Comparison of ENCODE assay signal across 20 cellular contexts in the genomic region with DNA sequence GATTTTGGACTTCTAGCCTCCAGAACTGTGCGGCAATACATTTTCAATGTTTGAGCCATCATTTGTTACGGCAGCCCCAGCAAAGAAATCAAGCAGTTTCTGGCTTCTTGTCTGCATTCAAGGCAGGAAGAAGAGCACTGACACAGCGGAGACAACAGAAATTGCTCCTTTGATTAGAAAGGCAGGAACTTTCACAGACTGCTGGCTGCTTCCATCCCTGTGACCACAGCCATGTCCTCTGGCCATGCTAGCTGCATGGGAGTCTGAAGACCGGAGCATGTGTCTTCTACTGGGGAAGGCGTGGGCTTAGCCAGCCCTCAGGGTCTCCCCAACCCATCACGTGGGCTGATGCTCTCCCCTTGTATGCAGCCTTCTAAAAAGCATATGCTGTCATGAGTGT. TPM values are rescaled to one million over a fixed set of nuclear protein-coding genes. Genes with fewer than 3 reads are reported as not detected.
A peak's percentile ranks its signal among the peaks of the same experiment; 100 is the strongest.
DNase-seq lines count a peak whose midpoint lies in the region; ATAC-seq and TF ChIP-seq lines count a peak whose summit lies in the region.
"Had no signal": no experiment of that assay in that cellular context is flagged by ENCODE, and none has a peak within 500 bp of the region (broad histone marks: within the 10 kb centered on the region; RNA-seq: fewer than 3 reads in every experiment).

No MANE protein-coding gene starts in this region.

- H3K9me3 ChIP-seq in Loucy (ENCODE audit: insufficient read depth, low read depth, low read length): no peaks in the 10 kb centered on the region
- H3K9me3 ChIP-seq in gastrocnemius medialis: no peaks in the 10 kb centered on the region
- H3K9me3 ChIP-seq: Caco-2 had no signal

- no peaks in the 10 kb centered on the region; the same call in 1 of the 2 replicates for H3F3A ChIP-seq in Loucy (ENCODE audit: low read depth)

- H3K4me1 ChIP-seq in Loucy (ENCODE audit: insufficient read depth, low read length, poor library complexity, severe bottlenecking) (peaks cover 38% of the 10 kb centered on the region), gastrocnemius medialis (peaks cover 24 to 28% of the 10 kb centered on the region in 2 donors)
- H3K4me1 ChIP-seq: Caco-2 had no signal

- H3K36me3 ChIP-seq in Loucy (ENCODE audit: insufficient read depth, low read length) (no peaks in the 10 kb centered on the region), gastrocnemius medialis (peaks cover 0 to 42% of the 10 kb centered on the region in 2 donors)

- peak overlapping the region; percentile 15 for H3K4me2 ChIP-seq in Loucy (ENCODE audit: low read depth, low read length, poor library complexity, severe bottlenecking)

- H3K27ac Mint-ChIP-seq in CD14-positive monocyte: peak overlapping the region in 6 of 7 donors; percentile 57 to 87 (median 70)
- H3K27ac Mint-ChIP-seq: CD8-positive, alpha-beta T cell had no signal

- H4K20me1 ChIP-seq in Loucy (ENCODE audit: insufficient read depth, low read length, poor library complexity, severe bottlenecking): no peaks in the 10 kb centered on the region

- H3K27me3 ChIP-seq in Loucy (ENCODE audit: insufficient read depth, low read length, poor library complexity, severe bottlenecking): no peaks in the 10 kb centered on the region
- H3K27me3 ChIP-seq in gastrocnemius medialis: no peaks in the 10 kb centered on the region

- H3K9ac ChIP-seq in Loucy (ENCODE audit: low read depth, low read length, poor library complexity, severe bottlenecking): peak overlapping the region; percentile 38
- H3K9ac ChIP-seq: GM23248 had no signal

- no peaks in the 10 kb centered on the region for H3K79me2 ChIP-seq in Loucy (ENCODE audit: insufficient read depth, low read length)

- in situ Hi-C loops in gastrocnemius medialis (cut with MboI; ENCODE audit: low sequenced_read_pairs in 4 of 4): no loop called here

- no peak for TF ChIP-seq CTCF in CD14-positive monocyte (IDR thresholded peaks at IDR 0.05)
- no peak for TF ChIP-seq CTCF in Loucy (conservative IDR thresholded peaks at IDR 0.05; ENCODE audit: low read length)
- no peak for TF ChIP-seq CTCF in gastrocnemius medialis (IDR thresholded peaks at IDR 0.05 in 4 of 5, conservative IDR thresholded peaks at IDR 0.05 in 1 of 5)

- H3K9me2 ChIP-seq in Loucy (replicated peaks; ENCODE audit: low read depth, low read length): no peaks in the 10 kb centered on the region

- H3K9me3 Mint-ChIP-seq in CD14-positive monocyte: no peaks in the 10 kb centered on the region
- H3K9me3 Mint-ChIP-seq: CD4-positive, CD25-positive, alpha-beta regulatory T cell; CD8-positive, alpha-beta T cell had no signal

- peak overlapping the region; percentile 22; the same call in 1 of the 2 replicates for H2AFZ ChIP-seq in Loucy (ENCODE audit: low read length)
- H2AFZ ChIP-seq: GM23248 had no signal

- no peak overlapping the region for H3K4me3 ChIP-seq in Loucy (ENCODE audit: low read length, poor library complexity, severe bottlenecking)
- no peak overlapping the region for H3K4me3 ChIP-seq in gastrocnemius medialis
- H3K4me3 ChIP-seq: GM23248 had no signal

- H3K36me3 Mint-ChIP-seq in CD14-positive monocyte: no peaks in the 10 kb centered on the region
- H3K36me3 Mint-ChIP-seq: CD4-positive, CD25-positive, alpha-beta regulatory T cell; CD8-positive, alpha-beta T cell had no signal

- H3K4me3 Mint-ChIP-seq in CD14-positive monocyte: no peak overlapping the region
- H3K4me3 Mint-ChIP-seq: CD4-positive, CD25-positive, alpha-beta regulatory T cell; CD8-positive, alpha-beta T cell had no signal

- H3K4me1 Mint-ChIP-seq in CD14-positive monocyte: peaks cover 53% of the 10 kb centered on the region
- H3K4me1 Mint-ChIP-seq: CD4-positive, CD25-positive, alpha-beta regulatory T cell had no signal

- ATAC-seq in gastrocnemius medialis (no peak), GM21723 (IDR thresholded peaks at IDR 0.05; ENCODE audit: unreplicated experiment) (no peak)
- ATAC-seq: CD8-positive, alpha-beta T cell had no signal

- TF ChIP-seq POLR2A in gastrocnemius medialis (IDR thresholded peaks at IDR 0.05): no peak

- intact Hi-C loops in CD14-positive monocyte (cut with micrococcal nuclease) (loop anchor here (10.0 kb wide), 2 partner anchors 47 to 143 kb away; no protein-coding TSS in a partner anchor), gastrocnemius medialis (cut with DNase I; ENCODE audit: low total_unique reads) (no loop called here)

- H3K27ac ChIP-seq in gastrocnemius medialis: peak overlapping the region; percentile 35 to 95 (median 47)
- H3K27ac ChIP-seq: GM23248 had no signal

- peak; percentile 45 for DNase-seq in CD14-positive monocyte (ENCODE audit: low spot score)
- DNase-seq in mesenteric fat pad (ENCODE audit: low spot score): peak; percentile 24
- peak in 1 of 2 donors; percentile 6 for DNase-seq in gastrocnemius medialis
- no peak for DNase-seq in NCI-H2081 (lab: John Stamatoyannopoulos, UW)
- no peak for DNase-seq in activated gamma-delta T cell treated with Interleukin-2 at 50 U/mL for 16 hours
- DNase-seq: C1 segment of cervical spinal cord; Caco-2; CD4-positive, CD25-positive, alpha-beta regulatory T cell; CD8-positive, alpha-beta T cell; DMS153; DND-41; GM23248; H7; HCEC 1CT had no signal

- H3K27me3 Mint-ChIP-seq in CD14-positive monocyte (ENCODE audit: low read depth in 3 of 3): peaks cover 0 to 1% (median 0%) of the 10 kb centered on the region in 3 donors
- H3K27me3 Mint-ChIP-seq: CD4-positive, CD25-positive, alpha-beta regulatory T cell had no signal

RNA-seq across cellular contexts. Expression of gene C10orf71, which starts 19.1 kb away (rescaled TPM):
- not detected for polyA plus RNA-seq in CD14-positive monocyte
- total RNA-seq in mesenteric fat pad (not detected), gastrocnemius medialis (100 to 1,000 TPM in 1 of 4 donors, 10 to 100 TPM in 3; 26.5 to 208 (median 69.6) TPM)
- total RNA-seq: A172; A673; Caco-2; CD4-positive, CD25-positive, alpha-beta regulatory T cell; CD8-positive, alpha-beta T cell; GM23248; H1; H7 had no signal
- polyA plus RNA-seq: BJ; CD4-positive, CD25-positive, alpha-beta regulatory T cell; GM23248; H1 had no signal

Comparison
In these comparisons a context has a peak if more than half of its experiments do, and no peak if none do; other contexts are left out.
1. DNase-seq: peak in CD14-positive monocyte (single experiment) and mesenteric fat pad (single experiment); none in NCI-H2081 (0 of 2) and activated gamma-delta T cell treated with Interleukin-2 at 50 U/mL for 16 hours (single experiment).
2. RNA of gene C10orf71, which starts 19.1 kb away (total RNA-seq): 26.5 to 208 TPM in gastrocnemius medialis; not detected in mesenteric fat pad (single experiment); every median in the first group is over 10 times any median in the second.